16 cellular contexts compared by ENCODE assay signal in genomic region chr3:174812172-174812862, GRCh38. TPM values are rescaled to one million over a fixed set of nuclear protein-coding genes. Genes with fewer than 3 reads are reported as not detected.
DNase-seq lines count a peak whose midpoint lies in the region; ATAC-seq and TF ChIP-seq lines count a peak whose summit lies in the region.
"Had no signal": no experiment of that assay in that cellular context is flagged by ENCODE, and none has a peak within 500 bp of the region (broad histone marks: within the 10 kb centered on the region; RNA-seq: fewer than 3 reads in every experiment).

No MANE protein-coding gene starts in this region.

- BruUV-seq in mammary epithelial cell (replicated peaks; lab: Mats Ljungman, UMichigan) (no TSS peak), PC-3 (replicated peaks; lab: Mats Ljungman, UMichigan) (no TSS peak)

- H3K36me3 ChIP-seq in mammary epithelial cell (ENCODE audit: insufficient read depth, low read length) (no peaks in the 10 kb centered on the region), breast epithelium (no peaks in the 10 kb centered on the region), PC-3 (ENCODE audit: low read depth, low read length) (no peaks in the 10 kb centered on the region)

- H3K4me2 ChIP-seq in mammary epithelial cell (ENCODE audit: insufficient read depth, low read depth, low read length) = no peak overlapping the region
- no peak overlapping the region for H3K4me2 ChIP-seq in PC-3 (ENCODE audit: low read length)
- H3K4me2 ChIP-seq: A549 had no signal

- TF ChIP-seq POLR2A in breast epithelium (IDR thresholded peaks at IDR 0.05) = no peak

- H3K4me3 ChIP-seq in mammary epithelial cell (replicated peaks in 1 of 3; ENCODE audit: insufficient read depth in 1 of 3, low read depth in 2 of 3, low read length in 3 of 3) = no peak overlapping the region
- no peak overlapping the region for H3K4me3 ChIP-seq in breast epithelium
- H3K4me3 ChIP-seq in PC-3 (ENCODE audit: low read length) = no peak overlapping the region
- H3K4me3 ChIP-seq in epithelial cell of esophagus (ENCODE audit: low read length) = no peak overlapping the region
- H3K4me3 ChIP-seq: A549 had no signal

- no peaks in the 10 kb centered on the region for H3K4me1 ChIP-seq in mammary epithelial cell (ENCODE audit: insufficient read depth, low read length)
- H3K4me1 ChIP-seq in breast epithelium = no peaks in the 10 kb centered on the region
- H3K4me1 ChIP-seq in PC-3 (ENCODE audit: insufficient read depth, low read length) = no peaks in the 10 kb centered on the region
- H3K4me1 ChIP-seq: A549, Caco-2 had no signal

- H4K20me1 ChIP-seq in mammary epithelial cell (ENCODE audit: insufficient read depth, low read length) (no peaks in the 10 kb centered on the region), PC-3 (ENCODE audit: low read length) (no peaks in the 10 kb centered on the region)

- CTCF ChIA-PET in mammary epithelial cell (lab: Charles Lee; ENCODE audit: low non-redundant PET) = no interaction called here
- CTCF ChIA-PET in PC-3 (lab: Charles Lee) = no interaction called here

- H3K79me2 ChIP-seq in mammary epithelial cell (ENCODE audit: insufficient read depth, low read length) = no peaks in the 10 kb centered on the region
- H3K79me2 ChIP-seq in PC-3 (ENCODE audit: low read length) = no peaks in the 10 kb centered on the region

- H3K9me3 ChIP-seq in mammary epithelial cell (replicated peaks; ENCODE audit: insufficient read depth, low read length) (no peaks in the 10 kb centered on the region), breast epithelium (no peaks in the 10 kb centered on the region), PC-3 (ENCODE audit: low read length) (no peaks in the 10 kb centered on the region)
- H3K9me3 ChIP-seq: A549, Caco-2 had no signal

- POLR2A ChIA-PET in PC-3 (lab: Charles Lee; ENCODE audit: unreplicated experiment) = no interaction called here

- intact Hi-C loops in mammary epithelial cell (cut with micrococcal nuclease) = no loop called here
- intact Hi-C loops in breast epithelium (cut with DNase I; ENCODE audit: low total_unique reads) = loop anchor here (5.0 kb wide), 1 partner anchor 415 kb away; no protein-coding TSS in a partner anchor
- intact Hi-C loops in PC-3 (cut with micrococcal nuclease) = no loop called here

- DNase-seq in mammary epithelial cell = peak; percentile 27
- no peak for DNase-seq in breast epithelium (ENCODE audit: low spot score in 2 of 2)
- DNase-seq in PC-3 = peak; percentile 11
- DNase-seq in epithelial cell of esophagus (ENCODE audit: low read depth) = peak; percentile 79
- DNase-seq in NCI-H510A treated with DMSO at 0.1 percent for 48 hours (lab: John Stamatoyannopoulos, UW) = no peak
- no peak for DNase-seq in DMS79 treated with DMSO at 0.1 percent for 48 hours (lab: John Stamatoyannopoulos, UW)
- no peak for DNase-seq in T1000 (lab: John Stamatoyannopoulos, UW)
- DNase-seq: AML-193; Caco-2; CD4-positive, alpha-beta T cell; GF-D8; GOT3; H7 had no signal

- no peaks in the 10 kb centered on the region for H3F3A ChIP-seq in PC-3 (ENCODE audit: low read length, unreplicated experiment)

- ATAC-seq in PC-3 = peak; percentile 55; the same call in 1 of the 2 replicates
- ATAC-seq: A549 had no signal

- no peak overlapping the region for H2AFZ ChIP-seq in mammary epithelial cell (ENCODE audit: low read depth, low read length)
- no peak overlapping the region for H2AFZ ChIP-seq in PC-3 (ENCODE audit: low read length)

- dilution Hi-C loops in mammary epithelial cell (cut with HindIII; ENCODE audit: low sequenced_read_pairs) = no loop called here

- no peaks in the 10 kb centered on the region for H3K9me2 ChIP-seq in PC-3 (replicated peaks; ENCODE audit: low read length)

- WGBS in mammary epithelial cell (ENCODE audit: low coverage, missing lambda C conversion rate) = 44% methylated on average over 4 of the region's 4 CpGs

- no peak for TF ChIP-seq CTCF in mammary epithelial cell (conservative IDR thresholded peaks at IDR 0.05 in 1 of 2, IDR thresholded peaks at IDR 0.05 in 1 of 2; ENCODE audit: extremely low read depth in 1 of 2, insufficient read depth in 1 of 2, low read depth in 1 of 2, low read length in 2 of 2)
- TF ChIP-seq CTCF in breast epithelium (IDR thresholded peaks at IDR 0.05) = no peak
- TF ChIP-seq CTCF in PC-3 (conservative IDR thresholded peaks at IDR 0.05; ENCODE audit: low read depth, low read length) = no peak
- peak; percentile 2 for TF ChIP-seq CTCF in epithelial cell of esophagus (IDR thresholded peaks at IDR 0.05; ENCODE audit: insufficient read depth, low read depth, low read length, missing control alignments)

- H3K27me3 ChIP-seq in mammary epithelial cell (ENCODE audit: insufficient read depth, low read length) (no peaks in the 10 kb centered on the region), breast epithelium (no peaks in the 10 kb centered on the region), PC-3 (ENCODE audit: low read length) (no peaks in the 10 kb centered on the region)

- H3K27ac ChIP-seq in mammary epithelial cell (ENCODE audit: insufficient read depth, low read depth, low read length) (no peak overlapping the region), breast epithelium (no peak overlapping the region), PC-3 (ENCODE audit: low read length) (no peak overlapping the region)
- H3K27ac ChIP-seq: 22Rv1, A549, C4-2B had no signal

- H3K9ac ChIP-seq in mammary epithelial cell (ENCODE audit: insufficient read depth, low read length) = no peak overlapping the region
- H3K9ac ChIP-seq in PC-3 (ENCODE audit: low read length) = no peak overlapping the region

- in situ Hi-C loops in mammary epithelial cell (cut with MboI; ENCODE audit: low sequenced_read_pairs in 2 of 2) = no loop called here

RNA-seq across cellular contexts. Expression of gene NAALADL2, which starts 46.8 kb away (rescaled TPM):
- total RNA-seq in mammary epithelial cell (1 to 10 TPM in 1 of 2 donors, under 1 TPM in 1; 0.73 to 4.8 TPM), breast epithelium (10 to 100 TPM; 12.0 to 69.5 (median 53.9) TPM), PC-3 (2014; rRNA removed) (1.7 and 1.9 TPM in 2 replicates)
- polyA plus RNA-seq in mammary epithelial cell = 0.15 TPM
- polyA minus RNA-seq in mammary epithelial cell = not detected

Comparison
In these comparisons a context has a peak if more than half of its experiments do, and no peak if none do; other contexts are left out.
1. DNase-seq: peak in mammary epithelial cell (single experiment), PC-3 (single experiment) and epithelial cell of esophagus (single experiment); none in breast epithelium (0 of 2), NCI-H510A treated with DMSO at 0.1 percent for 48 hours (single experiment), DMS79 treated with DMSO at 0.1 percent for 48 hours (single experiment) and T1000 (single experiment).